23 cellular contexts compared by ENCODE assay signal in genomic region chr5:42074353-42074752, GRCh38.
"Had no signal": no experiment of that assay in that cellular context is flagged by ENCODE, and none has a peak within 500 bp of the region (broad histone marks: within the 10 kb centered on the region; RNA-seq: fewer than 3 reads in every experiment).

No MANE protein-coding gene starts in this region.

- H3K4me1 ChIP-seq: left ventricle myocardium inferior, prostate gland, sigmoid colon, spleen, suprapubic skin, tibial artery, vagina had no signal

- H3K4me3 ChIP-seq: left ventricle myocardium inferior, lung, ovary, prostate gland, sigmoid colon, spleen, suprapubic skin, thoracic aorta, tibial artery, vagina had no signal

- H3K36me3 ChIP-seq: left ventricle myocardium inferior, ovary, prostate gland, sigmoid colon, spleen, suprapubic skin, thoracic aorta, tibial artery, vagina had no signal

- H3K27me3 ChIP-seq: ovary, sigmoid colon, suprapubic skin, tibial artery, vagina had no signal

- DNase-seq: islet precursor cell; left ventricle myocardium inferior; mesendoderm; naive B cell; natural killer cell; ovary; retina; right cardiac atrium; sigmoid colon; small intestine; spleen; stimulated activated CD4-positive, alpha-beta T cell treated with anti-CD3 and anti-CD28 coated beads, Interleukin-4, amount 100 ng/mL, for 24 hours; stimulated activated naive CD4-positive, alpha-beta T cell; tibial artery; trophoblast cell had no signal

- H3K9me3 ChIP-seq: prostate gland, sigmoid colon, suprapubic skin, thoracic aorta, tibial artery, vagina had no signal

- H3K4me3 Mint-ChIP-seq: mesothelial cell of epicardium; naive B cell; natural killer cell; stimulated activated effector memory CD8-positive, alpha-beta T cell treated with anti-CD3 and anti-CD28 coated beads, Interleukin-12 subunit alpha, Interleukin-12 subunit beta, amount 100 ng/mL, for 72 hours; stimulated activated naive CD8-positive, alpha-beta T cell treated with anti-CD3 and anti-CD28 coated beads, Interleukin-15, Interleukin-2, amounts not matched to agents 100 ng/mL and 50 ng/mL, for 24 hours had no signal

- H3K27ac Mint-ChIP-seq: mesothelial cell of epicardium; naive B cell; natural killer cell; stimulated activated effector memory CD8-positive, alpha-beta T cell treated with anti-CD3 and anti-CD28 coated beads, Interleukin-12 subunit alpha, Interleukin-12 subunit beta, amount 100 ng/mL, for 72 hours; stimulated activated naive CD8-positive, alpha-beta T cell treated with anti-CD3 and anti-CD28 coated beads, Interleukin-15, Interleukin-2, amounts not matched to agents 100 ng/mL and 50 ng/mL, for 24 hours had no signal

- H3K27ac ChIP-seq: left ventricle myocardium inferior, ovary, prostate gland, sigmoid colon, spleen, suprapubic skin, thoracic aorta, tibial artery, vagina had no signal

- H3K36me3 Mint-ChIP-seq: mesothelial cell of epicardium; naive B cell; natural killer cell; stimulated activated effector memory CD8-positive, alpha-beta T cell treated with anti-CD3 and anti-CD28 coated beads, Interleukin-12 subunit alpha, Interleukin-12 subunit beta, amount 100 ng/mL, for 72 hours had no signal

- ATAC-seq: natural killer cell; right cardiac atrium; stimulated activated effector memory CD8-positive, alpha-beta T cell treated with anti-CD3 and anti-CD28 coated beads, Interleukin-12 subunit alpha, Interleukin-12 subunit beta, amount 100 ng/mL, for 72 hours had no signal

- H3K4me1 Mint-ChIP-seq: mesothelial cell of epicardium; naive B cell; natural killer cell; stimulated activated effector memory CD8-positive, alpha-beta T cell treated with anti-CD3 and anti-CD28 coated beads, Interleukin-12 subunit alpha, Interleukin-12 subunit beta, amount 100 ng/mL, for 72 hours had no signal

- H3K27me3 Mint-ChIP-seq: stimulated activated naive CD8-positive, alpha-beta T cell treated with anti-CD3 and anti-CD28 coated beads, Interleukin-15, Interleukin-2, amounts not matched to agents 100 ng/mL and 50 ng/mL, for 24 hours had no signal

- FAIRE-seq: small intestine had no signal

- H3K9me3 Mint-ChIP-seq: stimulated activated effector memory CD8-positive, alpha-beta T cell treated with anti-CD3 and anti-CD28 coated beads, Interleukin-12 subunit alpha, Interleukin-12 subunit beta, amount 100 ng/mL, for 72 hours; stimulated activated naive CD8-positive, alpha-beta T cell treated with anti-CD3 and anti-CD28 coated beads, Interleukin-15, Interleukin-2, amounts not matched to agents 100 ng/mL and 50 ng/mL, for 24 hours had no signal
